Comparison of ENCODE assay signal across 24 cellular contexts in genomic region chr7:41608447-41608846, GRCh38.
A peak's percentile ranks its signal among the peaks of the same experiment; 100 is the strongest.
DNase-seq lines count a peak whose midpoint lies in the region; ATAC-seq, FAIRE-seq and TF ChIP-seq lines count a peak whose summit lies in the region.
"Had no signal": no experiment of that assay in that cellular context is flagged by ENCODE, and none has a peak within 500 bp of the region (broad histone marks: within the 10 kb centered on the region; RNA-seq: fewer than 3 reads in every experiment).

No MANE protein-coding gene starts in this region.

- no peak overlapping the region for H3K23ac ChIP-seq in IMR-90 (ENCODE audit: low read depth, low read length)

- H3K27ac ChIP-seq in HepG2 (ENCODE audit: extremely low read length, insufficient read depth, low read length) (no peak overlapping the region), right lobe of liver (no peak overlapping the region), IMR-90 (ENCODE audit: insufficient read depth, low read length) (no peak overlapping the region), caudate nucleus (ENCODE audit: low read depth, low read length) (no peak overlapping the region)
- H3K27ac ChIP-seq: 22Rv1, BLaER1 had no signal

- H4K20me1 ChIP-seq in HepG2 (ENCODE audit: insufficient read depth, low read length) (no peaks in the 10 kb centered on the region), IMR-90 (ENCODE audit: insufficient read depth, low read length) (no peaks in the 10 kb centered on the region)
- H4K20me1 ChIP-seq: BLaER1 had no signal

- TF ChIP-seq RAD21 in HepG2 (CRISPR knock-in tag; IDR thresholded peaks at IDR 0.05) (no peak), IMR-90 (IDR thresholded peaks at IDR 0.05; ENCODE audit: low read length) (no peak)

- dilution Hi-C loops in IMR-90 (cut with HindIII; ENCODE audit: low sequenced_read_pairs, unreplicated experiment): no loop called here

- no peak overlapping the region for H4K5ac ChIP-seq in IMR-90 (ENCODE audit: low read depth, low read length)

- no peak overlapping the region for H3K4me3 ChIP-seq in HepG2 (replicated peaks in 1 of 3; ENCODE audit: insufficient read depth in 1 of 3, low read depth in 2 of 3, low read length in 3 of 3)
- no peak overlapping the region for H3K4me3 ChIP-seq in right lobe of liver
- no peak overlapping the region for H3K4me3 ChIP-seq in IMR-90 (ENCODE audit: insufficient read depth, low read depth, low read length)
- H3K4me3 ChIP-seq: BLaER1, GM12878 had no signal

- no peak overlapping the region for H3K4ac ChIP-seq in IMR-90 (ENCODE audit: low read depth, low read length)

- H2AFZ ChIP-seq in HepG2 (ENCODE audit: low read length) (no peak overlapping the region), IMR-90 (replicated peaks; ENCODE audit: low read length, poor library complexity) (no peak overlapping the region)

- POLR2A ChIA-PET in HepG2 (lab: Yijun Ruan, JAX): no interaction called here
- POLR2A ChIA-PET in IMR-90 (lab: Charles Lee; ENCODE audit: unreplicated experiment): no interaction called here

- no peak overlapping the region for H2BK120ac ChIP-seq in IMR-90 (ENCODE audit: low read depth, low read length)

- no peak for TF ChIP-seq POLR2A in HepG2 (IDR thresholded peaks at IDR 0.05; ENCODE audit: insufficient read depth in 1 of 2, low read depth in 2 of 2, low read length in 2 of 2)
- no peak for TF ChIP-seq POLR2A in right lobe of liver (IDR thresholded peaks at IDR 0.05)
- TF ChIP-seq POLR2A in IMR-90 (IDR thresholded peaks at IDR 0.05; ENCODE audit: low read depth, low read length): no peak

- TF ChIP-seq EP300 in HepG2 (IDR thresholded peaks at IDR 0.05; ENCODE audit: low read depth in 2 of 2, low read length in 2 of 2) (no peak), HepG2 (CRISPR knock-in tag; IDR thresholded peaks at IDR 0.05; ENCODE audit: borderline replicate concordance) (no peak)

- no peak overlapping the region for H2AK5ac ChIP-seq in IMR-90 (ENCODE audit: low read depth, low read length)

- H3K56ac ChIP-seq in IMR-90 (ENCODE audit: extremely low read depth, insufficient read depth, low read length): no peak overlapping the region

- H2BK15ac ChIP-seq in IMR-90 (ENCODE audit: low read depth, low read length): no peak overlapping the region

- ATAC-seq in HepG2: no peak
- no peak for ATAC-seq in right lobe of liver
- ATAC-seq in IMR-90 (ENCODE audit: low read depth): no peak
- no peak for ATAC-seq in HG02571 (IDR thresholded peaks at IDR 0.05; ENCODE audit: unreplicated experiment)
- ATAC-seq: GM12878 had no signal

- TF ChIP-seq CTCF in HepG2 (CRISPR knock-in tag; IDR thresholded peaks at IDR 0.05): no peak
- TF ChIP-seq CTCF in right lobe of liver (IDR thresholded peaks at IDR 0.05): no peak
- no peak for TF ChIP-seq CTCF in IMR-90 (conservative IDR thresholded peaks at IDR 0.05; ENCODE audit: low read depth, low read length)

- H3K4me1 ChIP-seq in HepG2 (ENCODE audit: insufficient read depth, low read length) (no peaks in the 10 kb centered on the region), right lobe of liver (peaks cover 0 to 11% (median 4%) of the 10 kb centered on the region in 4 donors), IMR-90 (ENCODE audit: control insufficient read depth, insufficient read depth, low read length) (no peaks in the 10 kb centered on the region)
- H3K4me1 ChIP-seq: BE2C, BLaER1 had no signal

- H3K27me3 ChIP-seq in HepG2 (ENCODE audit: control insufficient read depth in 1 of 2, insufficient read depth in 2 of 2, low read length in 2 of 2): no peaks in the 10 kb centered on the region
- no peaks in the 10 kb centered on the region for H3K27me3 ChIP-seq in right lobe of liver
- no peaks in the 10 kb centered on the region for H3K27me3 ChIP-seq in IMR-90 (ENCODE audit: control insufficient read depth, insufficient read depth, low read length)
- H3K27me3 ChIP-seq: BE2C, BLaER1 had no signal

- no peak overlapping the region for H4K8ac ChIP-seq in IMR-90 (ENCODE audit: low read depth in 2 of 2, low read length in 2 of 2)

- in situ Hi-C loops in HepG2 (cut with HindIII; ENCODE audit: extremely low pct_ligation_motif_present, low pct_unique_long_range_greater_than_20kb): no loop called here
- in situ Hi-C loops in IMR-90 (cut with MboI; ENCODE audit: low sequenced_read_pairs): no loop called here

- H3K9ac ChIP-seq in HepG2 (ENCODE audit: insufficient read depth, low read depth, low read length): no peak overlapping the region
- no peak overlapping the region for H3K9ac ChIP-seq in IMR-90 (ENCODE audit: low read depth, low read length)
- H3K9ac ChIP-seq: BLaER1 had no signal

- FAIRE-seq in HepG2 (lab: Jason Lieb, UNC): no peak
- FAIRE-seq: GM12878, GM12892, GM18507 had no signal

- no peaks in the 10 kb centered on the region for H3K79me2 ChIP-seq in HepG2 (ENCODE audit: insufficient read depth, low read length)

- H2BK20ac ChIP-seq in IMR-90 (ENCODE audit: low read depth, low read length): no peak overlapping the region

- intact Hi-C loops in HepG2 (cut with micrococcal nuclease; ENCODE audit: unreplicated experiment) (loop anchor here (10.0 kb wide), 1 partner anchor 1846 kb away; no protein-coding TSS in a partner anchor), right lobe of liver (cut with DNase I) (no loop called here), IMR-90 (cut with micrococcal nuclease) (no loop called here)

- H3K18ac ChIP-seq in IMR-90 (ENCODE audit: low read depth, low read length): no peak overlapping the region

- no peak for DNase-seq in HepG2 (ENCODE audit: low spot score)
- no peak for DNase-seq in right lobe of liver
- no peak for DNase-seq in IMR-90
- no peak for DNase-seq in caudate nucleus (lab: John Stamatoyannopoulos, UW)
- DNase-seq: ACHN; BE2C; C1 segment of cervical spinal cord; CD4-positive, alpha-beta memory T cell; CD4-positive, CD25-positive, alpha-beta regulatory T cell; CD8-positive, alpha-beta memory T cell; COR-L47; DMS 273 treated with DMSO at 0.1 percent for 48 hours; DMS153; DMS53; DMS79; DND-41; EL; GDM1 had no signal

- H3K9me1 ChIP-seq in IMR-90 (ENCODE audit: insufficient read depth, low read length): no peaks in the 10 kb centered on the region

- CTCF ChIA-PET in HepG2 (lab: Yijun Ruan, JAX; ENCODE audit: low intra/inter-chr PET ratio, low total read pairs) (no interaction called here), IMR-90 (lab: Yijun Ruan, JAX) (interaction anchor here (1.4 kb wide), 1 partner anchor 14 kb away, joined by 3 read pairs; no protein-coding TSS in a partner anchor)

- no peak overlapping the region for H4K91ac ChIP-seq in IMR-90 (ENCODE audit: insufficient read depth, low read depth, low read length)

- H3K79me1 ChIP-seq in IMR-90 (ENCODE audit: low read depth in 1 of 2, low read length in 2 of 2): no peaks in the 10 kb centered on the region

- 1% methylated on average over 2 of the region's 2 CpGs for WGBS in HepG2 (ENCODE audit: low lambda C conversion rate)
- 77% methylated on average over 2 of the region's 2 CpGs for WGBS in right lobe of liver (ENCODE audit: insufficient coverage, low coverage, low lambda C conversion rate, missing lambda C conversion rate)
- no CpG with 5 or more reads among the region's 2 CpGs for WGBS in IMR-90 (ENCODE audit: extremely low coverage in 2 of 2, insufficient read length in 1 of 2), 2 experiments

- H2AK9ac ChIP-seq in IMR-90 (replicated peaks; ENCODE audit: low read depth, low read length, poor library complexity): no peak overlapping the region

- no peak overlapping the region for H2BK5ac ChIP-seq in IMR-90 (ENCODE audit: low read depth, low read length, poor library complexity, severe bottlenecking)

- H3K4me2 ChIP-seq in HepG2 (ENCODE audit: low read depth, low read length) (no peak overlapping the region), IMR-90 (ENCODE audit: low read depth, low read length) (no peak overlapping the region)
- H3K4me2 ChIP-seq: BLaER1 had no signal

- BruUV-seq in HepG2 (replicated peaks; lab: Mats Ljungman, UMichigan) (no TSS peak), IMR-90 (replicated peaks; lab: Mats Ljungman, UMichigan) (no TSS peak)

- H3K9me3 ChIP-seq in HepG2 (ENCODE audit: low read length) (peaks cover 29% of the 10 kb centered on the region), right lobe of liver (no peaks in the 10 kb centered on the region), IMR-90 (ENCODE audit: control insufficient read depth, insufficient read depth, low read length) (no peaks in the 10 kb centered on the region)
- H3K9me3 ChIP-seq: BE2C, BLaER1 had no signal

- H3K14ac ChIP-seq in IMR-90 (replicated peaks; ENCODE audit: low read depth, low read length): no peak overlapping the region

- H3K36me3 ChIP-seq in HepG2 (replicated peaks in 1 of 2; ENCODE audit: control insufficient read depth in 1 of 2, insufficient read depth in 2 of 2, low read length in 2 of 2) (no peaks in the 10 kb centered on the region), right lobe of liver (no peaks in the 10 kb centered on the region), IMR-90 (ENCODE audit: control insufficient read depth, insufficient read depth, low read length) (no peaks in the 10 kb centered on the region)
- H3K36me3 ChIP-seq: BE2C, BLaER1 had no signal

TF ChIP-seq in HepG2, 621 proteins besides CTCF, POLR2A, EP300 and RAD21 (continues in another document):
- TF ChIP-seq ARID2 (CRISPR knock-in tag; IDR thresholded peaks at IDR 0.05; ENCODE audit: borderline replicate concordance) (no peak), MAFF (IDR thresholded peaks at IDR 0.05; ENCODE audit: low read depth, low read length) (peak; percentile 67)

TF ChIP-seq in IMR-90, 13 proteins besides CTCF, POLR2A, EP300 and RAD21:
- no peak for TF ChIP-seq NFE2L2 (IDR thresholded peaks at IDR 0.05; ENCODE audit: low read depth, low read length)
- TF ChIP-seq MAFK (IDR thresholded peaks at IDR 0.05; ENCODE audit: low read depth, low read length): peak; percentile 73
